In genomic region chr4:100849319-100849718, GRCh38 we compare ENCODE assay signal across 22 cellular contexts.
DNase-seq lines count a peak whose midpoint lies in the region; ATAC-seq and TF ChIP-seq lines count a peak whose summit lies in the region.
"Had no signal": no experiment of that assay in that cellular context is flagged by ENCODE, and none has a peak within 500 bp of the region (broad histone marks: within the 10 kb centered on the region; RNA-seq: fewer than 3 reads in every experiment).

No MANE protein-coding gene starts in this region.

- peak; percentile 6 for DNase-seq in A673 (ENCODE audit: low spot score)
- peak; percentile 10 for DNase-seq in MV-4-11 (lab: John Stamatoyannopoulos, UW)
- DNase-seq in amygdala (lab: John Stamatoyannopoulos, UW): peak in 49 of 56 donors; percentile 3 to 86 (median 52)
- DNase-seq in midbrain (lab: John Stamatoyannopoulos, UW): peak; percentile 6
- no peak for DNase-seq in RKO (ENCODE audit: low spot score)
- no peak for DNase-seq in NCI-H510A (lab: John Stamatoyannopoulos, UW)
- DNase-seq in activated naive CD8-positive, alpha-beta T cell treated with anti-CD3 and anti-CD28 coated beads, Interleukin-2, amount 50 U/mL, for 24 hours: no peak
- DNase-seq in suprapubic skin (ENCODE audit: low spot score in 2 of 2): no peak
- DNase-seq: activated CD4-positive, alpha-beta T cell treated with anti-CD3 and anti-CD28 coated beads for 4 hours; activated naive CD8-positive, alpha-beta T cell treated with anti-CD3 and anti-CD28 coated beads, Interleukin-2, amount 10 ng/mL, durations not matched to agents 7 days and 5 days; glutamatergic neuron; natural killer cell; NCI-H2081 treated with DMSO at 0.1 percent for 48 hours; NK-92 treated with Interleukin-12 subunit alpha and Interleukin-12 subunit beta, amount 100 ng/mL, for 24 hours; RPMI8226; stimulated activated CD4-positive, alpha-beta T cell treated with anti-CD3 and anti-CD28 coated beads, Interleukin-12 subunit alpha, Interleukin-12 subunit beta, amount 100 ng/mL, for 4 hours had no signal

- H3K9me3 ChIP-seq in A673 (ENCODE audit: low read depth, low read length, poor library complexity, severe bottlenecking) (no peaks in the 10 kb centered on the region), suprapubic skin (no peaks in the 10 kb centered on the region)

- H3K9me3 Mint-ChIP-seq in activated naive CD8-positive, alpha-beta T cell treated with anti-CD3 and anti-CD28 coated beads, Interleukin-2, amount 50 U/mL, for 24 hours: no peaks in the 10 kb centered on the region
- H3K9me3 Mint-ChIP-seq: activated naive CD8-positive, alpha-beta T cell treated with anti-CD3 and anti-CD28 coated beads, Interleukin-2, amount 10 ng/mL, durations not matched to agents 7 days and 5 days; central memory CD8-positive, alpha-beta T cell; effector memory CD8-positive, alpha-beta T cell; natural killer cell had no signal

- no peak overlapping the region for H3K4me3 ChIP-seq in A673 (ENCODE audit: low read depth, low read length, poor library complexity, severe bottlenecking)
- no peak overlapping the region for H3K4me3 ChIP-seq in suprapubic skin

- no peak for TF ChIP-seq POLR2A in suprapubic skin (IDR thresholded peaks at IDR 0.05)

- no TSS peak for BruUV-seq in A673 (replicated peaks; lab: Mats Ljungman, UMichigan)

- no peaks in the 10 kb centered on the region for H3K4me1 Mint-ChIP-seq in activated naive CD8-positive, alpha-beta T cell treated with anti-CD3 and anti-CD28 coated beads, Interleukin-2, amount 50 U/mL, for 24 hours
- H3K4me1 Mint-ChIP-seq: activated naive CD8-positive, alpha-beta T cell treated with anti-CD3 and anti-CD28 coated beads, Interleukin-2, amount 10 ng/mL, durations not matched to agents 7 days and 5 days; activated T-helper 17 cell treated with anti-CD3 and anti-CD28 coated beads, Interleukin-2, amount 50 U/mL, for 72 hours; CD4-positive, CD25-positive, alpha-beta regulatory T cell; memory B cell; natural killer cell had no signal

- H3K4me1 ChIP-seq in A673 (ENCODE audit: insufficient read depth, low read length, poor library complexity, severe bottlenecking) (no peaks in the 10 kb centered on the region), suprapubic skin (no peaks in the 10 kb centered on the region)

- no peak for TF ChIP-seq CTCF in A673 (conservative IDR thresholded peaks at IDR 0.05; ENCODE audit: low read depth, low read length)
- TF ChIP-seq CTCF in suprapubic skin (IDR thresholded peaks at IDR 0.05): no peak

- TF ChIP-seq EP300 in suprapubic skin (IDR thresholded peaks at IDR 0.05): no peak

- no peak for ATAC-seq in activated naive CD8-positive, alpha-beta T cell treated with anti-CD3 and anti-CD28 coated beads, Interleukin-2, amount 50 U/mL, for 24 hours

- CTCF ChIA-PET in A673 (lab: Charles Lee): no interaction called here

- intact Hi-C loops in A673 (cut with micrococcal nuclease; ENCODE audit: unreplicated experiment): no loop called here

- H3K4me3 Mint-ChIP-seq in activated naive CD8-positive, alpha-beta T cell treated with anti-CD3 and anti-CD28 coated beads, Interleukin-2, amount 50 U/mL, for 24 hours: no peak overlapping the region
- H3K4me3 Mint-ChIP-seq: activated CD8-positive, alpha-beta memory T cell treated with anti-CD3 and anti-CD28 coated beads, Interleukin-2, amount 10 ng/mL, durations not matched to agents 7 days and 5 days; activated naive CD8-positive, alpha-beta T cell treated with anti-CD3 and anti-CD28 coated beads, Interleukin-2, amount 10 ng/mL, durations not matched to agents 7 days and 5 days; activated T-helper 17 cell treated with anti-CD3 and anti-CD28 coated beads, Interleukin-2, amount 50 U/mL, for 72 hours; CD4-positive, CD25-positive, alpha-beta regulatory T cell; central memory CD8-positive, alpha-beta T cell; effector memory CD8-positive, alpha-beta T cell; memory B cell; natural killer cell had no signal

- no peaks in the 10 kb centered on the region for H3K27me3 ChIP-seq in A673 (replicated peaks; ENCODE audit: insufficient read depth, low read depth, low read length, poor library complexity)
- H3K27me3 ChIP-seq in suprapubic skin: no peaks in the 10 kb centered on the region

- H3K27ac ChIP-seq in A673 (ENCODE audit: low read depth, low read length, poor library complexity, severe bottlenecking) (no peak overlapping the region), suprapubic skin (no peak overlapping the region)

- H3K36me3 ChIP-seq in A673 (ENCODE audit: insufficient read depth, low read length, poor library complexity, severe bottlenecking) (no peaks in the 10 kb centered on the region), suprapubic skin (no peaks in the 10 kb centered on the region)

- H3K27me3 Mint-ChIP-seq in activated naive CD8-positive, alpha-beta T cell treated with anti-CD3 and anti-CD28 coated beads, Interleukin-2, amount 50 U/mL, for 24 hours: no peaks in the 10 kb centered on the region
- H3K27me3 Mint-ChIP-seq: activated CD8-positive, alpha-beta memory T cell treated with anti-CD3 and anti-CD28 coated beads, Interleukin-2, amount 10 ng/mL, durations not matched to agents 7 days and 5 days; activated T-helper 17 cell treated with anti-CD3 and anti-CD28 coated beads, Interleukin-2, amount 50 U/mL, for 72 hours; CD4-positive, CD25-positive, alpha-beta regulatory T cell; central memory CD8-positive, alpha-beta T cell; effector memory CD8-positive, alpha-beta T cell; memory B cell had no signal

- 53% methylated on average over 3 of the region's 3 CpGs for WGBS in suprapubic skin

- H3K36me3 Mint-ChIP-seq in activated naive CD8-positive, alpha-beta T cell treated with anti-CD3 and anti-CD28 coated beads, Interleukin-2, amount 50 U/mL, for 24 hours (ENCODE audit: low read depth): no peaks in the 10 kb centered on the region
- H3K36me3 Mint-ChIP-seq: activated CD8-positive, alpha-beta memory T cell treated with anti-CD3 and anti-CD28 coated beads, Interleukin-2, amount 10 ng/mL, durations not matched to agents 7 days and 5 days; activated naive CD8-positive, alpha-beta T cell treated with anti-CD3 and anti-CD28 coated beads, Interleukin-2, amount 10 ng/mL, durations not matched to agents 7 days and 5 days; CD4-positive, CD25-positive, alpha-beta regulatory T cell; memory B cell; natural killer cell had no signal

- H3K27ac Mint-ChIP-seq in activated naive CD8-positive, alpha-beta T cell treated with anti-CD3 and anti-CD28 coated beads, Interleukin-2, amount 50 U/mL, for 24 hours: no peak overlapping the region
- H3K27ac Mint-ChIP-seq: activated CD8-positive, alpha-beta memory T cell treated with anti-CD3 and anti-CD28 coated beads, Interleukin-2, amount 10 ng/mL, durations not matched to agents 7 days and 5 days; activated naive CD8-positive, alpha-beta T cell treated with anti-CD3 and anti-CD28 coated beads, Interleukin-2, amount 10 ng/mL, durations not matched to agents 7 days and 5 days; activated T-helper 17 cell treated with anti-CD3 and anti-CD28 coated beads, Interleukin-2, amount 50 U/mL, for 72 hours; CD4-positive, CD25-positive, alpha-beta regulatory T cell; memory B cell; natural killer cell had no signal

- POLR2A ChIA-PET in A673 (lab: Charles Lee; ENCODE audit: low non-redundant PET): no interaction called here

Comparison
In these comparisons a context has a peak if more than half of its experiments do, and no peak if none do; other contexts are left out.
1. DNase-seq: peak in A673 (single experiment), MV-4-11 (single experiment), amygdala (49 of 56) and midbrain (single experiment); none in RKO (single experiment), NCI-H510A (single experiment), activated naive CD8-positive, alpha-beta T cell treated with anti-CD3 and anti-CD28 coated beads, Interleukin-2, amount 50 U/mL, for 24 hours (single experiment) and suprapubic skin (0 of 2).